In genomic region chr17:61494325-61495160, GRCh38 we compare ENCODE assay signal across 2 cellular contexts.
TF ChIP-seq lines count a peak whose summit lies in the region.

No MANE protein-coding gene starts in this region.

TF ChIP-seq in IMR-90, 13 proteins besides CTCF, POLR2A, EP300 and RAD21:
- TF ChIP-seq RFX5 (IDR thresholded peaks at IDR 0.05; ENCODE audit: low read depth, low read length), result no peak
- no peak for TF ChIP-seq CHD1 (IDR thresholded peaks at IDR 0.05; ENCODE audit: low read depth, low read length)
- TF ChIP-seq BHLHE40 (IDR thresholded peaks at IDR 0.05; ENCODE audit: low read depth, low read length), result no peak
- TF ChIP-seq NFE2L2 (IDR thresholded peaks at IDR 0.05; ENCODE audit: low read depth, low read length), result no peak
- TF ChIP-seq SMC3 (IDR thresholded peaks at IDR 0.05; ENCODE audit: low read depth, low read length), result no peak
- no peak for TF ChIP-seq RCOR1 (IDR thresholded peaks at IDR 0.05; ENCODE audit: insufficient replicate concordance, low read length)
- TF ChIP-seq MXI1 (IDR thresholded peaks at IDR 0.05; ENCODE audit: borderline replicate concordance, low read depth, low read length), result no peak
- no peak for TF ChIP-seq MAFK (IDR thresholded peaks at IDR 0.05; ENCODE audit: low read depth, low read length)
- TF ChIP-seq ELK1 (IDR thresholded peaks at IDR 0.05; ENCODE audit: borderline replicate concordance, low read depth, low read length), result no peak
- TF ChIP-seq FOS (IDR thresholded peaks at IDR 0.05; ENCODE audit: low read depth, low read length), result no peak
- no peak for TF ChIP-seq USF2 (IDR thresholded peaks at IDR 0.05; ENCODE audit: low read depth, low read length)
- no peak for TF ChIP-seq CEBPB (IDR thresholded peaks at IDR 0.05; ENCODE audit: low read depth, low read length)

TF ChIP-seq in endothelial cell of umbilical vein, 7 proteins besides CTCF, POLR2A, EP300 and RAD21:
- TF ChIP-seq GATA2 (IDR thresholded peaks at IDR 0.05; ENCODE audit: insufficient read depth, insufficient read length, low read depth, low read length) (no peak), MAX (IDR thresholded peaks at IDR 0.05; ENCODE audit: insufficient read depth, insufficient read length) (no peak), JUN (IDR thresholded peaks at IDR 0.05; ENCODE audit: borderline replicate concordance, insufficient read depth, insufficient read length, low read depth) (no peak), EZH2 (IDR thresholded peaks at IDR 0.05; ENCODE audit: borderline replicate concordance, low read depth, low read length, severe bottlenecking) (no peak), POLR2AphosphoS5 (IDR thresholded peaks at IDR 0.05; ENCODE audit: insufficient read depth, low read depth, low read length) (no peak), FOS (IDR thresholded peaks at IDR 0.05; ENCODE audit: borderline replicate concordance, insufficient read depth, low read length) (no peak), MYC (IDR thresholded peaks at IDR 0.05; ENCODE audit: low read depth, low read length) (no peak)
